In genomic region chr12:6961695-6962284, GRCh38 we compare ENCODE assay signal across 8 cellular contexts. TPM values are rescaled to one million over a fixed set of nuclear protein-coding genes. Genes with fewer than 3 reads are reported as not detected.
DNase-seq lines count a peak whose midpoint lies in the region; ATAC-seq, FAIRE-seq and TF ChIP-seq lines count a peak whose summit lies in the region.

No MANE protein-coding gene starts in this region.

- peaks cover 81% of the 10 kb centered on the region for H3K4me1 ChIP-seq in CD4-positive, alpha-beta memory T cell (ENCODE audit: insufficient read depth, low read length)

- FAIRE-seq in H54 (lab: Jason Lieb, UNC): no peak

- DNase-seq in CD4-positive, alpha-beta memory T cell: peak in 2 of 5 donors; percentile 42 to 52
- DNase-seq in H54 (ENCODE audit: insufficient read length, low spot score): peak; percentile 63
- DNase-seq in NCI-H345 (lab: John Stamatoyannopoulos, UW): peak; percentile 90
- peak; percentile 90 for DNase-seq in activated CD8-positive, alpha-beta memory T cell treated with anti-CD3 and anti-CD28 coated beads for 24 hours
- DNase-seq in fibroblast of the aortic adventitia (ENCODE audit: low read depth): peak; percentile 75
- peak; percentile 66 for DNase-seq in nephron progenitor cell
- no peak for DNase-seq in GM19240 (ENCODE audit: insufficient read length, low spot score)

- peak overlapping the region; percentile 98 to 99 (median 99) for H3K27ac Mint-ChIP-seq in CD4-positive, alpha-beta memory T cell
- peak overlapping the region; percentile 98 for H3K27ac Mint-ChIP-seq in nephron progenitor cell

- intact Hi-C loops in CD4-positive, alpha-beta memory T cell (cut with micrococcal nuclease): loop anchor here (1.0 to 2.0 kb wide), 3 partner anchors 8 to 37 kb away; partner anchors contain the start of gene C12orf57

- peaks cover 36% of the 10 kb centered on the region for H3K36me3 ChIP-seq in CD4-positive, alpha-beta memory T cell (ENCODE audit: insufficient read depth, low read length)

- no peaks in the 10 kb centered on the region for H3K27me3 Mint-ChIP-seq in CD4-positive, alpha-beta memory T cell
- peaks cover 2% of the 10 kb centered on the region for H3K27me3 Mint-ChIP-seq in nephron progenitor cell (ENCODE audit: low read depth, poor library complexity)

- H3K9me3 ChIP-seq in CD4-positive, alpha-beta memory T cell (ENCODE audit: control insufficient read depth in 1 of 2, low read length in 2 of 2): no peaks in the 10 kb centered on the region

- peak overlapping the region; percentile 10 to 19 for H3K4me3 ChIP-seq in CD4-positive, alpha-beta memory T cell (ENCODE audit: low read length in 2 of 2)
- peak overlapping the region; percentile 18 for H3K4me3 ChIP-seq in fibroblast of the aortic adventitia (ENCODE audit: low read depth, low read length)

- H3K4me3 Mint-ChIP-seq in CD4-positive, alpha-beta memory T cell: peak overlapping the region; percentile 59 to 98 (median 82)
- H3K4me3 Mint-ChIP-seq in nephron progenitor cell: peak overlapping the region; percentile 77

- POLR2A ChIA-PET in CD4-positive, alpha-beta memory T cell (lab: Charles Lee; ENCODE audit: partially characterized antibody): interaction anchor here (0.8 to 13.5 kb wide), 19 partner anchors 7 to 492 kb away, joined by 3 to 1807 read pairs (median 6); partner anchors contain the start of genes ATN1, C12orf57, C1RL and CDCA3

- H3K36me3 Mint-ChIP-seq in CD4-positive, alpha-beta memory T cell: peaks cover 38 to 55% of the 10 kb centered on the region in 2 donors
- peaks cover 17% of the 10 kb centered on the region for H3K36me3 Mint-ChIP-seq in nephron progenitor cell (ENCODE audit: low read depth)

- peak; percentile 63 for TF ChIP-seq CTCF in fibroblast of the aortic adventitia (IDR thresholded peaks at IDR 0.05; ENCODE audit: insufficient read depth, low read length)
- peak; percentile 52 for TF ChIP-seq CTCF in nephron progenitor cell (IDR thresholded peaks at IDR 0.05)

- H3K9me3 Mint-ChIP-seq in CD4-positive, alpha-beta memory T cell: no peaks in the 10 kb centered on the region
- H3K9me3 Mint-ChIP-seq in nephron progenitor cell: no peaks in the 10 kb centered on the region

- H3K4me1 Mint-ChIP-seq in CD4-positive, alpha-beta memory T cell: peaks cover 46 to 75% (median 60%) of the 10 kb centered on the region in 4 donors
- H3K4me1 Mint-ChIP-seq in nephron progenitor cell: peaks cover 55% of the 10 kb centered on the region

- no peak for TF ChIP-seq POLR2A in H54 (IDR thresholded peaks at IDR 0.05; ENCODE audit: low read depth, low read length)

- peak overlapping the region; percentile 96 for H3K27ac ChIP-seq in CD4-positive, alpha-beta memory T cell (ENCODE audit: low read depth, low read length)

- CTCF ChIA-PET in CD4-positive, alpha-beta memory T cell (lab: Charles Lee; ENCODE audit: partially characterized antibody): interaction anchor here (1.0 to 13.5 kb wide), 10 partner anchors 17 to 151 kb away, joined by 3 to 774 read pairs (median 7); partner anchors contain the start of genes C12orf57, C1RL, PTPN6 and RNU7-1

- no peaks in the 10 kb centered on the region for H3K27me3 ChIP-seq in CD4-positive, alpha-beta memory T cell (ENCODE audit: insufficient read depth, low read length)

- no peak for ATAC-seq in GM19395 (IDR thresholded peaks at IDR 0.05; ENCODE audit: unreplicated experiment)

RNA-seq across cellular contexts. Expression of gene PHB2, which starts 8.7 kb away (rescaled TPM):
- 100 to 1,000 TPM; 142 to 148 TPM for total RNA-seq in CD4-positive, alpha-beta memory T cell
- polyA plus RNA-seq in CD4-positive, alpha-beta memory T cell: 100 to 1,000 TPM; 102 to 114 TPM
- 71.5 and 181 TPM in 2 replicates for total RNA-seq in fibroblast of the aortic adventitia (ENCODE audit: low replicate concordance)

RNA-seq across cellular contexts. Expression of gene EMG1, which starts 8.9 kb away (rescaled TPM):
- 10 to 100 TPM; 68.6 to 70.8 TPM for total RNA-seq in CD4-positive, alpha-beta memory T cell
- polyA plus RNA-seq in CD4-positive, alpha-beta memory T cell: 10 to 100 TPM; 68.8 to 69.8 TPM
- 26.0 and 26.8 TPM in 2 replicates for total RNA-seq in fibroblast of the aortic adventitia (ENCODE audit: low replicate concordance)

RNA-seq across cellular contexts. Expression of gene PTPN6, which starts 10.6 kb away (rescaled TPM):
- 100 to 1,000 TPM; 189 to 199 TPM for total RNA-seq in CD4-positive, alpha-beta memory T cell
- polyA plus RNA-seq in CD4-positive, alpha-beta memory T cell: 100 to 1,000 TPM; 126 to 325 TPM
- total RNA-seq in fibroblast of the aortic adventitia (ENCODE audit: low replicate concordance): not detected in 2 replicates

RNA-seq across cellular contexts. Expression of gene C12orf57, which starts 18.0 kb away (rescaled TPM):
- total RNA-seq in CD4-positive, alpha-beta memory T cell: 100 to 1,000 TPM; 423 to 425 TPM
- 100 to 1,000 TPM; 155 to 244 TPM for polyA plus RNA-seq in CD4-positive, alpha-beta memory T cell
- total RNA-seq in fibroblast of the aortic adventitia (ENCODE audit: low replicate concordance): 100 and 156 TPM in 2 replicates

RNA-seq across cellular contexts. Expression of gene RNU7-1, which starts 18.2 kb away (rescaled TPM):
- total RNA-seq in CD4-positive, alpha-beta memory T cell: not detected
- polyA plus RNA-seq in CD4-positive, alpha-beta memory T cell: not detected
- total RNA-seq in fibroblast of the aortic adventitia (ENCODE audit: low replicate concordance): not detected in 2 replicates

Comparison
In these comparisons a context has a peak if more than half of its experiments do, and no peak if none do; other contexts are left out.
1. RNA of gene PTPN6, which starts 10.6 kb away (total RNA-seq): 189 to 199 TPM in CD4-positive, alpha-beta memory T cell; not detected in fibroblast of the aortic adventitia; every median in the first group is over 100 times any median in the second.